Comparison of ENCODE assay signal across 15 cellular contexts in the genomic region with DNA sequence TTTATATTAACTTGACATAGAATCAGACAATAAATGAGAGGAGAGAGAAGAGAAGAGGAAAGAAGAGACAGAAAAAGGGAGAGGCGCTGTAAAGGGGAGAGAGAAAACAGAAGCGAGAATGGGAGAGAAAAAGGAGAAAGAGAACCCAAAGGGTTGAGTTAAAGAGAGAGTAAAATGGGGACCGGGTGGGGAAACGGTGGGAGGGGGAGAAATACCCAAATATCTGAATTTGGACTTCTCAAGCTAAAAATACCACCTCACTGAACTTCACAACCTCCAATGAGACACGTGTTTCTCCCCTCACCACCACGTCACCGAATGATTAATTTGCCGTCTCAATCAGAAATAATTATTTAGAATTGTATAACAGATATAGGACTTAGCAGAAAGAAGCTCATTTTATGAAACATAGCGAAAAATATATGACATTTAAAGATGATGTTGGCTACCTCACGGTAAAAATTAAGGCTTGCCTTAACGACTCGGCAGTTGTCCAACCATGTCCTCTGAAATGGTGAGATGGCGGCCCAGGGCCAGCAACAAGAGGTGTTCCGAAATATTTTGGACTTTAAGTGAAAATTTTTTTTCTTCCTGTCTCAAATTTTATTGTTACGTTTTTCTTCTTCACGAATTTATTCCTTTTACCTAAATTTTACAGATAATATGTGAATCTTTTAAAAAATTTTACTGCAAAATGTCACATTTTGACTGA.
DNase-seq lines count a peak whose midpoint lies in the region; ATAC-seq, FAIRE-seq and TF ChIP-seq lines count a peak whose summit lies in the region.
"Had no signal": no experiment of that assay in that cellular context is flagged by ENCODE, and none has a peak within 500 bp of the region (broad histone marks: within the 10 kb centered on the region; RNA-seq: fewer than 3 reads in every experiment).

No MANE protein-coding gene starts in this region.

- H3K4me3 ChIP-seq in MG63: peak overlapping the region; percentile 69
- peak overlapping the region; percentile 50 for H3K4me3 ChIP-seq in brain microvascular endothelial cell (ENCODE audit: low read depth, low read length)
- H3K4me3 ChIP-seq in neural cell (ENCODE audit: low read length): peak overlapping the region; percentile 82
- H3K4me3 ChIP-seq: stomach had no signal

- no peaks in the 10 kb centered on the region for H4K20me1 ChIP-seq in neural cell (ENCODE audit: insufficient read depth)

- H3K79me2 ChIP-seq in neural cell (replicated peaks; ENCODE audit: insufficient read depth, low read length): peaks cover 87% of the 10 kb centered on the region

- TF ChIP-seq CTCF in brain microvascular endothelial cell (IDR thresholded peaks at IDR 0.05; ENCODE audit: low read depth, low read length, missing control alignments) (no peak), neural cell (IDR thresholded peaks at IDR 0.05; ENCODE audit: poor library complexity, severe bottlenecking) (no peak)

- H3K9me3 ChIP-seq in MG63 (no peaks in the 10 kb centered on the region), neural cell (ENCODE audit: low read length) (no peaks in the 10 kb centered on the region)
- H3K9me3 ChIP-seq: stomach had no signal

- H3K27me3 ChIP-seq in MG63: peaks cover 2% of the 10 kb centered on the region; the same call in 1 of the 2 replicates
- H3K27me3 ChIP-seq in brain microvascular endothelial cell (replicated peaks): peaks cover 95% of the 10 kb centered on the region
- H3K27me3 ChIP-seq in neural cell (ENCODE audit: insufficient read depth, low read depth, low read length): no peaks in the 10 kb centered on the region

- in situ Hi-C loops in brain microvascular endothelial cell (cut with HindIII; ENCODE audit: low pct_ligation_motif_present, low sequenced_read_pairs): no loop called here

- DNase-seq in GM19239 (ENCODE audit: insufficient read length, low spot score) (no peak), MG63 (no peak), brain microvascular endothelial cell (no peak), GM19238 (ENCODE audit: insufficient read length, low spot score) (no peak)
- DNase-seq: activated CD8-positive, alpha-beta memory T cell treated with anti-CD3 and anti-CD28 coated beads for 24 hours; CD4-positive, CD25-positive, alpha-beta regulatory T cell; cerebellar nuclear complex; left cardiac atrium; NCI-H187; stomach had no signal

- peak; percentile 14 for FAIRE-seq in GM19239 (lab: Jason Lieb, UNC)
- FAIRE-seq: H54 had no signal

- peak overlapping the region; percentile 96 for H3K9ac ChIP-seq in neural cell (ENCODE audit: low read length)

- H2AFZ ChIP-seq in neural cell (ENCODE audit: low read depth, low read length): no peak overlapping the region

- no peaks in the 10 kb centered on the region for H3K9me2 ChIP-seq in neural cell (ENCODE audit: insufficient read depth, low read length)

- TF ChIP-seq EP300 in neural cell (conservative IDR thresholded peaks at IDR 0.05; ENCODE audit: poor library complexity, severe bottlenecking): no peak

- peaks cover 13% of the 10 kb centered on the region for H3F3A ChIP-seq in neural cell (ENCODE audit: insufficient read depth, low read length, poor library complexity, severe bottlenecking)

- no peak for TF ChIP-seq RAD21 in neural cell (conservative IDR thresholded peaks at IDR 0.05)

- H3K4me2 ChIP-seq in neural cell (ENCODE audit: low read length): peak overlapping the region; percentile 93

- H3K36me3 ChIP-seq in MG63: no peaks in the 10 kb centered on the region
- no peaks in the 10 kb centered on the region for H3K36me3 ChIP-seq in brain microvascular endothelial cell (replicated peaks)
- no peaks in the 10 kb centered on the region for H3K36me3 ChIP-seq in neural cell (ENCODE audit: insufficient read depth, low read length)
- H3K36me3 ChIP-seq: stomach had no signal

- ATAC-seq in HG03565 (IDR thresholded peaks at IDR 0.05; ENCODE audit: unreplicated experiment) (no peak), GM18909 (IDR thresholded peaks at IDR 0.05; ENCODE audit: poor library complexity, unreplicated experiment) (no peak)
- ATAC-seq: left cardiac atrium had no signal

- H3K27ac ChIP-seq in brain microvascular endothelial cell: no peak overlapping the region
- peak overlapping the region; percentile 100 for H3K27ac ChIP-seq in neural cell (ENCODE audit: low read length)
- H3K27ac ChIP-seq: HL-60, stomach had no signal

TF ChIP-seq in neural cell, 6 proteins besides CTCF, POLR2A, EP300 and RAD21:
- TF ChIP-seq MXI1 (conservative IDR thresholded peaks at IDR 0.05; ENCODE audit: poor library complexity, severe bottlenecking) (peak; percentile 3), EZH2 (IDR thresholded peaks at IDR 0.05; ENCODE audit: borderline replicate concordance, insufficient read depth, low read length, poor library complexity, severe bottlenecking) (no peak)
- TF ChIP-seq, protein P1, sequence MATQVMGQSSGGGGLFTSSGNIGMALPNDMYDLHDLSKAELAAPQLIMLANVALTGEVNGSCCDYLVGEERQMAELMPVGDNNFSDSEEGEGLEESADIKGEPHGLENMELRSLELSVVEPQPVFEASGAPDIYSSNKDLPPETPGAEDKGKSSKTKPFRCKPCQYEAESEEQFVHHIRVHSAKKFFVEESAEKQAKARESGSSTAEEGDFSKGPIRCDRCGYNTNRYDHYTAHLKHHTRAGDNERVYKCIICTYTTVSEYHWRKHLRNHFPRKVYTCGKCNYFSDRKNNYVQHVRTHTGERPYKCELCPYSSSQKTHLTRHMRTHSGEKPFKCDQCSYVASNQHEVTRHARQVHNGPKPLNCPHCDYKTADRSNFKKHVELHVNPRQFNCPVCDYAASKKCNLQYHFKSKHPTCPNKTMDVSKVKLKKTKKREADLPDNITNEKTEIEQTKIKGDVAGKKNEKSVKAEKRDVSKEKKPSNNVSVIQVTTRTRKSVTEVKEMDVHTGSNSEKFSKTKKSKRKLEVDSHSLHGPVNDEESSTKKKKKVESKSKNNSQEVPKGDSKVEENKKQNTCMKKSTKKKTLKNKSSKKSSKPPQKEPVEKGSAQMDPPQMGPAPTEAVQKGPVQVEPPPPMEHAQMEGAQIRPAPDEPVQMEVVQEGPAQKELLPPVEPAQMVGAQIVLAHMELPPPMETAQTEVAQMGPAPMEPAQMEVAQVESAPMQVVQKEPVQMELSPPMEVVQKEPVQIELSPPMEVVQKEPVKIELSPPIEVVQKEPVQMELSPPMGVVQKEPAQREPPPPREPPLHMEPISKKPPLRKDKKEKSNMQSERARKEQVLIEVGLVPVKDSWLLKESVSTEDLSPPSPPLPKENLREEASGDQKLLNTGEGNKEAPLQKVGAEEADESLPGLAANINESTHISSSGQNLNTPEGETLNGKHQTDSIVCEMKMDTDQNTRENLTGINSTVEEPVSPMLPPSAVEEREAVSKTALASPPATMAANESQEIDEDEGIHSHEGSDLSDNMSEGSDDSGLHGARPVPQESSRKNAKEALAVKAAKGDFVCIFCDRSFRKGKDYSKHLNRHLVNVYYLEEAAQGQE (IDR thresholded peaks at IDR 0.05; ENCODE audit: borderline replicate concordance): peak; percentile 49
